ENCODE assay signal across 1 cellular context in the genomic region with DNA sequence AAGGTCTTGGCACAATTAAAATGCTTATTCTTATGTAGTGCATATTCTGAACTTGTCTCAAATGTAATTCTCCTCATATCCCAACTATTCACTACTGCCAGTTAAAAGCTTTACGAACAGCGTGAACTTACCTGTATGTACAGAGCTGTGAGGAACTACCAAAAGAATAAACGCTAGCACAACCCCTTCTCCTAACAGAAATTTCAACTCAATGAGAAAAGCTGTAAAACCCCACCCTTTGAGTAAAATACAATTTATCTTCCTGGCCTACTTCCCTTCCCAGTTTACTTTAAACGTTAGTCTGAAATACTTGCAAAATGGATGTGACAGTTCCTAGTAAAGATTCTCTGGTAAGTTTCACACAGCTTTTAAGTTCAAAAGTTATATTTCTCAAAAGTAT.
TF ChIP-seq lines count a peak whose summit lies in the region.

No MANE protein-coding gene starts in this region.

TF ChIP-seq in GM12878, 131 proteins besides CTCF, POLR2A, EP300 and RAD21:
- TF ChIP-seq ZNF24 (IDR thresholded peaks at IDR 0.05) = no peak
- no peak for TF ChIP-seq WRNIP1 (IDR thresholded peaks at IDR 0.05; ENCODE audit: borderline replicate concordance, low read depth, low read length)
- no peak for TF ChIP-seq CHD4 (IDR thresholded peaks at IDR 0.05)
- TF ChIP-seq MYC (IDR thresholded peaks at IDR 0.05; ENCODE audit: insufficient read depth, insufficient read length, insufficient replicate concordance, low read length, severe bottlenecking) = no peak
- TF ChIP-seq BACH1 (IDR thresholded peaks at IDR 0.05; ENCODE audit: borderline replicate concordance) = no peak
